8 cellular contexts compared by ENCODE assay signal in genomic region chr15:60392986-60393811, GRCh38. TPM values are rescaled to one million over a fixed set of nuclear protein-coding genes. Genes with fewer than 3 reads are reported as not detected.
DNase-seq lines count a peak whose midpoint lies in the region; ATAC-seq, FAIRE-seq and TF ChIP-seq lines count a peak whose summit lies in the region.

No MANE protein-coding gene starts in this region.

- peaks cover 80% of the 10 kb centered on the region for H3K4me1 Mint-ChIP-seq in activated T-helper 2 cell treated with anti-CD3 and anti-CD28 coated beads, Interferon-gamma antibody, Interleukin-2, Interleukin-4, amounts not matched to agents 10 μg/mL and 5 μg/mL and 100 μg/mL, durations not matched to agents 14 hours and 24 hours and 36 hours (ENCODE audit: low read depth)

- no peak for TF ChIP-seq POLR2A in GM12891 (IDR thresholded peaks at IDR 0.05; ENCODE audit: low read depth, low read length)

- peak overlapping the region; percentile 58 for H3K27ac ChIP-seq in right cardiac atrium (ENCODE audit: low read length)

- no peak for FAIRE-seq in GM12891 (lab: Jason Lieb, UNC)

- H3K36me3 Mint-ChIP-seq in activated T-helper 2 cell treated with anti-CD3 and anti-CD28 coated beads, Interferon-gamma antibody, Interleukin-2, Interleukin-4, amounts not matched to agents 10 μg/mL and 5 μg/mL and 100 μg/mL, durations not matched to agents 14 hours and 24 hours and 36 hours (ENCODE audit: low read depth), result peaks cover 66% of the 10 kb centered on the region

- H3K4me1 ChIP-seq in right cardiac atrium (ENCODE audit: control insufficient read depth, insufficient read depth, low read length), result peaks cover 30% of the 10 kb centered on the region

- H3K4me3 Mint-ChIP-seq in activated T-helper 2 cell treated with anti-CD3 and anti-CD28 coated beads, Interferon-gamma antibody, Interleukin-2, Interleukin-4, amounts not matched to agents 10 μg/mL and 5 μg/mL and 100 μg/mL, durations not matched to agents 14 hours and 24 hours and 36 hours (ENCODE audit: low read depth), result peak overlapping the region; percentile 34

- intact Hi-C loops in activated T-helper 2 cell treated with anti-CD3 and anti-CD28 coated beads, Interferon-gamma antibody, Interleukin-2, Interleukin-4, amounts not matched to agents 10 μg/mL and 5 μg/mL and 100 μg/mL, durations not matched to agents 14 hours and 24 hours and 36 hours (cut with micrococcal nuclease), result loop anchor here (1.0 to 10.0 kb wide), 2 partner anchors 86 to 332 kb away; partner anchors contain the start of gene ICE2
- intact Hi-C loops in right cardiac atrium (cut with DNase I), result no loop called here

- H3K9me3 Mint-ChIP-seq in activated T-helper 2 cell treated with anti-CD3 and anti-CD28 coated beads, Interferon-gamma antibody, Interleukin-2, Interleukin-4, amounts not matched to agents 10 μg/mL and 5 μg/mL and 100 μg/mL, durations not matched to agents 14 hours and 24 hours and 36 hours, result no peaks in the 10 kb centered on the region

- H3K9me3 ChIP-seq in right cardiac atrium (ENCODE audit: control insufficient read depth, low read length), result no peaks in the 10 kb centered on the region

- no peaks in the 10 kb centered on the region for H3K27me3 Mint-ChIP-seq in activated T-helper 2 cell treated with anti-CD3 and anti-CD28 coated beads, Interferon-gamma antibody, Interleukin-2, Interleukin-4, amounts not matched to agents 10 μg/mL and 5 μg/mL and 100 μg/mL, durations not matched to agents 14 hours and 24 hours and 36 hours (ENCODE audit: low read depth)

- H3K27me3 ChIP-seq in right cardiac atrium (ENCODE audit: control insufficient read depth, insufficient read depth), result no peaks in the 10 kb centered on the region

- H3K4me3 ChIP-seq in right cardiac atrium (ENCODE audit: low read length), result no peak overlapping the region

- ATAC-seq in right cardiac atrium (peak; percentile 56 to 61), HG03565 (IDR thresholded peaks at IDR 0.05; ENCODE audit: unreplicated experiment) (no peak)

- H3K27ac Mint-ChIP-seq in activated T-helper 2 cell treated with anti-CD3 and anti-CD28 coated beads, Interferon-gamma antibody, Interleukin-2, Interleukin-4, amounts not matched to agents 10 μg/mL and 5 μg/mL and 100 μg/mL, durations not matched to agents 14 hours and 24 hours and 36 hours, result peak overlapping the region; percentile 83

- 22% methylated on average over 9 of the region's 9 CpGs for WGBS in right cardiac atrium

- peak; percentile 44 for DNase-seq in DMS114 treated with DMSO at 0.1 percent for 48 hours (lab: John Stamatoyannopoulos, UW; ENCODE audit: unreplicated experiment)
- DNase-seq in LoVo (ENCODE audit: low spot score), result peak; percentile 97
- no peak for DNase-seq in activated T-helper 2 cell treated with anti-CD3 and anti-CD28 coated beads, Interferon-gamma antibody, Interleukin-2, Interleukin-4, amounts not matched to agents 10 μg/mL and 5 μg/mL and 100 μg/mL, durations not matched to agents 14 hours and 24 hours and 36 hours (ENCODE audit: low spot score)
- DNase-seq in right cardiac atrium, result peak; percentile 53 to 62 (median 57)
- peak; percentile 94 for DNase-seq in smooth muscle cell of the brain vasculature (ENCODE audit: low read depth, low spot score)
- DNase-seq in NOMO-1 treated with DMSO at 0.1 percent for 48 hours (lab: John Stamatoyannopoulos, UW; ENCODE audit: unreplicated experiment), result no peak
- DNase-seq in GM12891 (ENCODE audit: insufficient read length, low spot score), result no peak

TF ChIP-seq in GM12891, 5 proteins besides CTCF, POLR2A, EP300 and RAD21:
- TF ChIP-seq TAF1 (IDR thresholded peaks at IDR 0.05; ENCODE audit: low read depth, low read length) (no peak), POLR2AphosphoS5 (IDR thresholded peaks at IDR 0.05; ENCODE audit: low read depth, low read length) (no peak), POU2F2 (IDR thresholded peaks at IDR 0.05; ENCODE audit: low read depth, low read length) (no peak), SPI1 (IDR thresholded peaks at IDR 0.05; ENCODE audit: low read depth, low read length) (no peak), PAX5 (IDR thresholded peaks at IDR 0.05; ENCODE audit: insufficient read depth, low read length, severe bottlenecking) (no peak)

RNA-seq across cellular contexts. Expression of gene ANXA2, which starts 4.6 kb away (rescaled TPM):
- total RNA-seq in activated T-helper 2 cell treated with anti-CD3 and anti-CD28 coated beads, Interferon-gamma antibody, Interleukin-2, Interleukin-4, amounts not matched to agents 10 μg/mL and 5 μg/mL and 100 μg/mL, durations not matched to agents 14 hours and 24 hours and 36 hours, result 262 and 267 TPM in 2 replicates
- total RNA-seq in right cardiac atrium, result 100 to 1,000 TPM; 126 to 293 (median 224) TPM
- polyA plus RNA-seq in right cardiac atrium, result 240 TPM
- polyA plus RNA-seq in GM12891 (2012; ENCODE audit: low read depth, missing spikeins), result 59.1 TPM

Comparison
In these comparisons a context has a peak if more than half of its experiments do, and no peak if none do; other contexts are left out.
1. DNase-seq: peak in DMS114 treated with DMSO at 0.1 percent for 48 hours (single experiment), LoVo (single experiment), right cardiac atrium (3 of 3) and smooth muscle cell of the brain vasculature (single experiment); none in activated T-helper 2 cell treated with anti-CD3 and anti-CD28 coated beads, Interferon-gamma antibody, Interleukin-2, Interleukin-4, amounts not matched to agents 10 μg/mL and 5 μg/mL and 100 μg/mL, durations not matched to agents 14 hours and 24 hours and 36 hours (single experiment), NOMO-1 treated with DMSO at 0.1 percent for 48 hours (single experiment) and GM12891 (single experiment).